ENCODE assay signal across 23 cellular contexts in the genomic region with DNA sequence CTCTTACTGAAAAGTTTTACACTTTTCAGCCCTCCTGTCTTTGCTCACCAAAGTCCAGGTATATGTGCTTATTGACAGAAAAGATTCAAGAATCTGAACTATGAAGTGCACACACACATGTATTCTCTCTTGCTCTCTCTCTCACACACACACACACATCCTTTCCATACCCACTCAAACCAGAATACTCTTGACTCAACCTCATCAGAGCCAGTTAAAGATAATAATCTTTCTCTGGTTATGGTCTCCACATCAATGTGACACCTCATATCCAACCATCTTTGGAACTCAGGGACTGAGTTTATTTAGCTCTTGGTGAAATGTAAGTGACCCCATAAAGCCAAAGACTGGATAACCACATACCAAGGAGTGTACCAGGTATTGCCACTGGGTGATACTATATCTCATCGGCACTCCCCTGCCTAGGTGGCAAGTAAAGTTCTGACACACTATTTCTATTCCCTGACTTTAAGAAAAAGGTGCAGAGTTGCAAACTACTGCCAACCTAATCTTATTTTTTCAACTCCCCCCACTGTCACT. TPM values are rescaled to one million over a fixed set of nuclear protein-coding genes. Genes with fewer than 3 reads are reported as not detected.
"Had no signal": no experiment of that assay in that cellular context is flagged by ENCODE, and none has a peak within 500 bp of the region (broad histone marks: within the 10 kb centered on the region; RNA-seq: fewer than 3 reads in every experiment).

No MANE protein-coding gene starts in this region.

- ATAC-seq: gastroesophageal sphincter; naive thymus-derived CD4-positive, alpha-beta T cell; upper lobe of right lung; WTC11 had no signal

- H3K27ac Mint-ChIP-seq: neural progenitor cell, WTC11 had no signal

- DNase-seq: activated CD4-positive, alpha-beta T cell treated with anti-CD3 and anti-CD28 coated beads, Interleukin-2, amount 50 U/mL, for 1 hour; activated gamma-delta T cell treated with Interleukin-2 at 50 U/mL for 16 hours; cerebellar nuclear complex; head of caudate nucleus; hypothalamus; left ventricle myocardium inferior; naive thymus-derived CD4-positive, alpha-beta T cell; small intestine; stimulated activated CD4-positive, alpha-beta T cell treated with anti-CD3 and anti-CD28 coated beads, Interleukin-15, amount 100 ng/mL, for 24 hours; stimulated activated CD4-positive, alpha-beta T cell treated with anti-CD3 and anti-CD28 coated beads, Interleukin-2, amount 100 ng/mL, for 48 hours; stimulated activated CD8-positive, alpha-beta memory T cell treated with anti-CD3 and anti-CD28 coated beads, Interleukin-4, amount 100 ng/mL, for 48 hours; stimulated activated naive CD4-positive, alpha-beta T cell; substantia nigra; T1000; thyroid gland; upper lobe of right lung had no signal

- H3K27me3 Mint-ChIP-seq: naive thymus-derived CD4-positive, alpha-beta T cell had no signal

- H3K9me3 Mint-ChIP-seq: naive thymus-derived CD4-positive, alpha-beta T cell; neural progenitor cell; WTC11 had no signal

- H3K4me3 Mint-ChIP-seq: naive thymus-derived CD4-positive, alpha-beta T cell; neural progenitor cell; WTC11 had no signal

- H3K36me3 Mint-ChIP-seq: neural progenitor cell, WTC11 had no signal

RNA-seq across cellular contexts. Expression of gene RGS8, which starts 24.9 kb away (rescaled TPM):
- total RNA-seq: gastroesophageal sphincter; lung microvascular endothelial cell; naive thymus-derived CD4-positive, alpha-beta T cell; osteoblast; renal cortical epithelial cell; T-helper 1 cell treated with Interleukin-12 subunit alpha and Interleukin-12 subunit beta and Interleukin-4 antibody, amounts not matched to agents 30 ng/mL and 1 ng/mL, for 36 hours; upper lobe of right lung had no signal
